13 cellular contexts compared by ENCODE assay signal in the genomic region with DNA sequence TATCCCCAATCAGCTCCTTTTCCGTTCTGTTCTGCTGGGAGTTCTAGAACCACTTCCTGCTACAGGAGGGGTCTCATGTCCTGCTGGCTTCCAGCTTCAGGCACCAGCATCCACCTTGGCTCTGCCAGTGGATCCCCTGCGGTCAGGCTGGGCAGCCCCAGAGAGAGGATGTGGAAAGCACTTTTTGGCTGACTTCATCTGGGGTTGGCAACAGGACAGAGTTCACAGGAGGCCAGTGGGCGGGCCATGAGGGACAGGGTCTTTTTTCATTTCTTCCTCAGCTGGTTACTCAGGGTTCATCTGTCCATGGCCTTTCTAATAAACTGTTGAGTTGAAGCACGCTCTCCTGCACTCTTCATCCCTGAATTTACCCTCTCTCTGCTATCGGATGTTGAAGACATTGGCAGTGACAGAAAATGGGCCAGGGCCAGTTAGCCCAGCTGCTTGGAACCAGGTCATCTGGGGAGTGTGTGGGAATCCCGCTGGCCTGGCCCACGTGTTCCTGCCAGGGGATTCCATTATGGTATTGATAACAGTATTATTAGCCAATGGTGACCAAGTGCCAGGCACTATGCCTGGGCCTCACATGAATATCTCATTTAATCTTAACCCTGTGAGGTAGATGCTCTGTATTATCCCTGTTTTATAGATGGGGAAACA. TPM values are rescaled to one million over a fixed set of nuclear protein-coding genes. Genes with fewer than 3 reads are reported as not detected.
DNase-seq lines count a peak whose midpoint lies in the region; ATAC-seq, FAIRE-seq and TF ChIP-seq lines count a peak whose summit lies in the region.
"Had no signal": no experiment of that assay in that cellular context is flagged by ENCODE, and none has a peak within 500 bp of the region (broad histone marks: within the 10 kb centered on the region; RNA-seq: fewer than 3 reads in every experiment).

No MANE protein-coding gene starts in this region.

- no peaks in the 10 kb centered on the region for H3K27me3 Mint-ChIP-seq in Caco-2 (ENCODE audit: insufficient read depth, unreplicated experiment)
- H3K27me3 Mint-ChIP-seq in activated CD4-positive, alpha-beta memory T cell treated with anti-CD3 and anti-CD28 coated beads, Interleukin-2, amount 10 ng/mL, durations not matched to agents 7 days and 5 days, result no peaks in the 10 kb centered on the region
- H3K27me3 Mint-ChIP-seq: dendritic cell treated with granulocyte-macrophage colony-stimulating factor and Interleukin-4, amounts not matched to agents 40 ng/mL and 50 ng/mL, for 4 days had no signal

- CTCF ChIA-PET in Caco-2 (lab: Charles Lee), result no interaction called here
- CTCF ChIA-PET in activated CD4-positive, alpha-beta memory T cell treated with anti-CD3 and anti-CD28 coated beads, Interleukin-2, amount 10 ng/mL, durations not matched to agents 7 days and 5 days (lab: Charles Lee), result interaction anchor here (0.9 to 1.2 kb wide), 3 partner anchors 9 to 214 kb away, joined by 3 to 4 read pairs (median 3); no protein-coding TSS in a partner anchor

- H3K4me3 Mint-ChIP-seq in Caco-2 (ENCODE audit: unreplicated experiment), result no peak overlapping the region
- H3K4me3 Mint-ChIP-seq in activated CD4-positive, alpha-beta memory T cell treated with anti-CD3 and anti-CD28 coated beads, Interleukin-2, amount 10 ng/mL, durations not matched to agents 7 days and 5 days, result no peak overlapping the region
- H3K4me3 Mint-ChIP-seq: dendritic cell treated with granulocyte-macrophage colony-stimulating factor and Interleukin-4, amounts not matched to agents 40 ng/mL and 50 ng/mL, for 4 days; GM23338 had no signal

- peaks cover 13% of the 10 kb centered on the region for H3K36me3 Mint-ChIP-seq in Caco-2 (ENCODE audit: insufficient read depth, unreplicated experiment)
- H3K36me3 Mint-ChIP-seq in activated CD4-positive, alpha-beta memory T cell treated with anti-CD3 and anti-CD28 coated beads, Interleukin-2, amount 10 ng/mL, durations not matched to agents 7 days and 5 days (ENCODE audit: low read depth), result peaks cover 51% of the 10 kb centered on the region

- no peak overlapping the region for H2AFZ ChIP-seq in osteoblast (ENCODE audit: low read length)
- H2AFZ ChIP-seq: GM23338 had no signal

- intact Hi-C loops in Caco-2 (cut with micrococcal nuclease; ENCODE audit: unreplicated experiment), result no loop called here

- H3K36me3 ChIP-seq in Caco-2 (ENCODE audit: control insufficient read depth, insufficient read depth, low read length) (no peaks in the 10 kb centered on the region), osteoblast (ENCODE audit: insufficient read depth, low read length) (no peaks in the 10 kb centered on the region)

- POLR2A ChIA-PET in Caco-2 (lab: Charles Lee), result no interaction called here
- POLR2A ChIA-PET in activated CD4-positive, alpha-beta memory T cell treated with anti-CD3 and anti-CD28 coated beads, Interleukin-2, amount 10 ng/mL, durations not matched to agents 7 days and 5 days (lab: Charles Lee), result interaction anchor here (0.6 to 2.1 kb wide), 4 partner anchors 10 to 74 kb away, joined by 3 to 6 read pairs (median 4); no protein-coding TSS in a partner anchor

- no peaks in the 10 kb centered on the region for H3K27me3 ChIP-seq in Caco-2 (replicated peaks; ENCODE audit: control insufficient read depth, insufficient read depth, low read length)
- H3K27me3 ChIP-seq in osteoblast (ENCODE audit: insufficient read depth, low read length), result no peaks in the 10 kb centered on the region

- no peak for TF ChIP-seq CTCF in Caco-2 (IDR thresholded peaks at IDR 0.05; ENCODE audit: insufficient read depth in 1 of 2, low read depth in 1 of 2, low read length in 1 of 2, severe bottlenecking in 1 of 2, unreplicated experiment in 1 of 2)
- no peak for TF ChIP-seq CTCF in fibroblast of the aortic adventitia (IDR thresholded peaks at IDR 0.05; ENCODE audit: insufficient read depth, low read length)
- no peak for TF ChIP-seq CTCF in osteoblast (IDR thresholded peaks at IDR 0.05; ENCODE audit: extremely low read depth, low read depth, low read length)

- no peak overlapping the region for H3K4me3 ChIP-seq in Caco-2 (ENCODE audit: low read depth, low read length)
- no peak overlapping the region for H3K4me3 ChIP-seq in fibroblast of the aortic adventitia (ENCODE audit: low read depth, low read length)
- no peak overlapping the region for H3K4me3 ChIP-seq in osteoblast (ENCODE audit: insufficient read depth, low read length)
- H3K4me3 ChIP-seq: GM23338 had no signal

- no peaks in the 10 kb centered on the region for H3K9me3 Mint-ChIP-seq in Caco-2 (ENCODE audit: unreplicated experiment)
- no peaks in the 10 kb centered on the region for H3K9me3 Mint-ChIP-seq in activated CD4-positive, alpha-beta memory T cell treated with anti-CD3 and anti-CD28 coated beads, Interleukin-2, amount 10 ng/mL, durations not matched to agents 7 days and 5 days
- H3K9me3 Mint-ChIP-seq: dendritic cell treated with granulocyte-macrophage colony-stimulating factor and Interleukin-4, amounts not matched to agents 40 ng/mL and 50 ng/mL, for 4 days; GM23338 had no signal

- ATAC-seq in GM21825 (IDR thresholded peaks at IDR 0.05; ENCODE audit: unreplicated experiment), result no peak

- no peaks in the 10 kb centered on the region for H4K20me1 ChIP-seq in osteoblast (ENCODE audit: insufficient read depth, low read length)

- H3K9me3 ChIP-seq in Caco-2 (no peaks in the 10 kb centered on the region), osteoblast (ENCODE audit: low read depth, low read length) (no peaks in the 10 kb centered on the region)

- H3K27ac ChIP-seq in osteoblast (ENCODE audit: low read depth, low read length), result peak overlapping the region; percentile 13

- peak; percentile 65 for FAIRE-seq in RCC 7860 (lab: Jason Lieb, UNC)

- H3K4me2 ChIP-seq in osteoblast (ENCODE audit: insufficient read depth, low read length), result no peak overlapping the region
- H3K4me2 ChIP-seq: GM23338 had no signal

- no TSS peak for BruUV-seq in Caco-2 (replicated peaks; lab: Mats Ljungman, UMichigan)

- peak overlapping the region; percentile 48 for H3K27ac Mint-ChIP-seq in Caco-2 (ENCODE audit: unreplicated experiment)
- H3K27ac Mint-ChIP-seq in activated CD4-positive, alpha-beta memory T cell treated with anti-CD3 and anti-CD28 coated beads, Interleukin-2, amount 10 ng/mL, durations not matched to agents 7 days and 5 days, result no peak overlapping the region
- H3K27ac Mint-ChIP-seq: dendritic cell treated with granulocyte-macrophage colony-stimulating factor and Interleukin-4, amounts not matched to agents 40 ng/mL and 50 ng/mL, for 4 days; GM23338 had no signal

- no peaks in the 10 kb centered on the region for H3K4me1 ChIP-seq in Caco-2
- peaks cover 25% of the 10 kb centered on the region for H3K4me1 ChIP-seq in osteoblast (ENCODE audit: insufficient read depth, low read length)

- DNase-seq in Caco-2 (no peak), RCC 7860 (ENCODE audit: low spot score) (peak; percentile 69), fibroblast of the aortic adventitia (ENCODE audit: low read depth) (peak; percentile 63), osteoblast (ENCODE audit: insufficient read length, low spot score, missing footprints) (peak; percentile 81), DMS79 (lab: John Stamatoyannopoulos, UW) (no peak), NCI-H345 (lab: John Stamatoyannopoulos, UW) (no peak)
- DNase-seq in activated CD4-positive, alpha-beta memory T cell treated with anti-CD3 and anti-CD28 coated beads, Interleukin-2, amount 10 ng/mL, durations not matched to agents 7 days and 5 days, result no peak
- DNase-seq: activated CD8-positive, alpha-beta memory T cell treated with anti-CD3 and anti-CD28 coated beads, Interleukin-2, amount 50 U/mL, for 4 hours; DND-41; NCI-H526 treated with DMSO at 0.1 percent for 48 hours had no signal

- no peaks in the 10 kb centered on the region for H3K79me2 ChIP-seq in osteoblast (ENCODE audit: insufficient read depth, low read length)

- no peaks in the 10 kb centered on the region for H3K4me1 Mint-ChIP-seq in Caco-2 (ENCODE audit: low read depth, unreplicated experiment)
- H3K4me1 Mint-ChIP-seq in activated CD4-positive, alpha-beta memory T cell treated with anti-CD3 and anti-CD28 coated beads, Interleukin-2, amount 10 ng/mL, durations not matched to agents 7 days and 5 days, result peaks cover 32% of the 10 kb centered on the region
- H3K4me1 Mint-ChIP-seq: GM23338 had no signal

RNA-seq across cellular contexts. Expression of a gene that starts 45.3 kb away (rescaled TPM):
- total RNA-seq in Caco-2 (2022), result 26.9 and 29.0 TPM in 2 replicates
- total RNA-seq in fibroblast of the aortic adventitia (ENCODE audit: low replicate concordance), result 1.3 and 2.9 TPM in 2 replicates
- 2.2 and 2.4 TPM in 2 replicates for total RNA-seq in osteoblast
- 100 to 1,000 TPM; 170 to 175 TPM for total RNA-seq in activated CD4-positive, alpha-beta memory T cell treated with anti-CD3 and anti-CD28 coated beads, Interleukin-2, amount 10 ng/mL, durations not matched to agents 7 days and 5 days

Comparison
In these comparisons a context has a peak if more than half of its experiments do, and no peak if none do; other contexts are left out.
1. DNase-seq: peak in RCC 7860 (single experiment), fibroblast of the aortic adventitia (single experiment) and osteoblast (single experiment); none in Caco-2 (0 of 2), DMS79 (single experiment), activated CD4-positive, alpha-beta memory T cell treated with anti-CD3 and anti-CD28 coated beads, Interleukin-2, amount 10 ng/mL, durations not matched to agents 7 days and 5 days (single experiment) and NCI-H345 (single experiment).